Comparison of ENCODE assay signal across 18 cellular contexts in genomic region chr12:48352157-48352775, GRCh38. TPM values are rescaled to one million over a fixed set of nuclear protein-coding genes. Genes with fewer than 3 reads are reported as not detected.
DNase-seq lines count a peak whose midpoint lies in the region; ATAC-seq and TF ChIP-seq lines count a peak whose summit lies in the region.
"Had no signal": no experiment of that assay in that cellular context is flagged by ENCODE, and none has a peak within 500 bp of the region (broad histone marks: within the 10 kb centered on the region; RNA-seq: fewer than 3 reads in every experiment).

No MANE protein-coding gene starts in this region.

- intact Hi-C loops in Caco-2 (cut with micrococcal nuclease; ENCODE audit: unreplicated experiment): no loop called here
- intact Hi-C loops in dorsolateral prefrontal cortex (cut with DNase I): loop anchor here in 1 of 2 donors (10.0 kb wide), 1 partner anchor 167 kb away; the partner anchor contains the start of gene CCDC184
- intact Hi-C loops in tibial artery (cut with DNase I; ENCODE audit: low total_unique reads): no loop called here

- H3K4me3 Mint-ChIP-seq in Caco-2 (ENCODE audit: unreplicated experiment) (peak overlapping the region; percentile 91), osteocyte (ENCODE audit: unreplicated experiment) (no peak overlapping the region)
- H3K4me3 Mint-ChIP-seq: stimulated activated memory B cell treated with anti-CD40 and anti-IgM and Interleukin-4, amounts not matched to agents 10 μg/mL and 1 μg/mL and 100 μg/mL, for 72 hours had no signal

- peaks cover 8% of the 10 kb centered on the region; the same call in 1 of the 2 replicates for H3K4me1 ChIP-seq in Caco-2
- H3K4me1 ChIP-seq in tibial artery: peaks cover 0 to 29% (median 21%) of the 10 kb centered on the region in 4 donors

- H3K36me3 ChIP-seq in Caco-2 (ENCODE audit: control insufficient read depth, insufficient read depth, low read length): no peaks in the 10 kb centered on the region
- peaks cover 3 to 10% (median 4%) of the 10 kb centered on the region in 3 donors for H3K36me3 ChIP-seq in tibial artery
- H3K36me3 ChIP-seq: brain microvascular endothelial cell had no signal

- H3K4me3 ChIP-seq in Caco-2 (ENCODE audit: low read depth, low read length): no peak overlapping the region
- H3K4me3 ChIP-seq in dorsolateral prefrontal cortex: peak overlapping the region in 40 of 59 donors; percentile 65 to 96 (median 85)
- peak overlapping the region in 1 of 2 donors; percentile 85 for H3K4me3 ChIP-seq in tibial artery
- H3K4me3 ChIP-seq: lung had no signal

- POLR2A ChIA-PET in Caco-2 (lab: Charles Lee): no interaction called here

- CTCF ChIA-PET in Caco-2 (lab: Charles Lee): no interaction called here

- DNase-seq in Caco-2 (no peak), NCI-H226 (peak; percentile 37), dorsolateral prefrontal cortex (no peak), osteocyte (ENCODE audit: extremely low spot score, unreplicated experiment) (peak; percentile 44), tibial artery (no peak)
- no peak for DNase-seq in stimulated activated CD4-positive, alpha-beta T cell treated with anti-CD3 and anti-CD28 coated beads, Interleukin-4, amount 100 ng/mL, for 24 hours
- DNase-seq: activated naive CD4-positive, alpha-beta T cell treated with Interleukin-2 at 50 U/mL for 16 hours; brain microvascular endothelial cell; GOT3; NCI-H1092; NCI-H2171; nucleus accumbens; SIG-M5 had no signal

- H3K27ac ChIP-seq in dorsolateral prefrontal cortex (peak overlapping the region in 17 of 59 donors; percentile 30 to 99 (median 97)), tibial artery (peak overlapping the region in 1 of 2 donors; percentile 94)
- H3K27ac ChIP-seq: brain microvascular endothelial cell had no signal

- H3K9me3 Mint-ChIP-seq in Caco-2 (ENCODE audit: unreplicated experiment): no peaks in the 10 kb centered on the region
- H3K9me3 Mint-ChIP-seq in osteocyte (ENCODE audit: unreplicated experiment): no peaks in the 10 kb centered on the region
- H3K9me3 Mint-ChIP-seq: stimulated activated memory B cell treated with anti-CD40 and anti-IgM and Interleukin-4, amounts not matched to agents 10 μg/mL and 1 μg/mL and 100 μg/mL, for 72 hours had no signal

- H3K9me3 ChIP-seq in Caco-2 (no peaks in the 10 kb centered on the region), tibial artery (no peaks in the 10 kb centered on the region)
- H3K9me3 ChIP-seq: BLaER1 treated with 17β-estradiol and CSF1 and Interleukin-3, amounts not matched to agents 10 nM and 100 nM had no signal

- no peaks in the 10 kb centered on the region for H3K27me3 ChIP-seq in Caco-2 (replicated peaks; ENCODE audit: control insufficient read depth, insufficient read depth, low read length)
- no peaks in the 10 kb centered on the region for H3K27me3 ChIP-seq in dorsolateral prefrontal cortex
- H3K27me3 ChIP-seq in tibial artery: no peaks in the 10 kb centered on the region
- H3K27me3 ChIP-seq: BLaER1 treated with 17β-estradiol and CSF1 and Interleukin-3, amounts not matched to agents 10 nM and 100 nM; brain microvascular endothelial cell had no signal

- H3K27me3 Mint-ChIP-seq in Caco-2 (ENCODE audit: insufficient read depth, unreplicated experiment): no peaks in the 10 kb centered on the region
- H3K27me3 Mint-ChIP-seq in osteocyte (ENCODE audit: unreplicated experiment): no peaks in the 10 kb centered on the region
- H3K27me3 Mint-ChIP-seq: stimulated activated memory B cell treated with anti-CD40 and anti-IgM and Interleukin-4, amounts not matched to agents 10 μg/mL and 1 μg/mL and 100 μg/mL, for 72 hours had no signal

- H3K4me1 Mint-ChIP-seq in Caco-2 (ENCODE audit: low read depth, unreplicated experiment): peaks cover 15% of the 10 kb centered on the region
- peaks cover 15% of the 10 kb centered on the region for H3K4me1 Mint-ChIP-seq in osteocyte (ENCODE audit: unreplicated experiment)

- H3K27ac Mint-ChIP-seq in Caco-2 (ENCODE audit: unreplicated experiment): no peak overlapping the region
- H3K27ac Mint-ChIP-seq in osteocyte (ENCODE audit: unreplicated experiment): no peak overlapping the region
- H3K27ac Mint-ChIP-seq: stimulated activated memory B cell treated with anti-CD40 and anti-IgM and Interleukin-4, amounts not matched to agents 10 μg/mL and 1 μg/mL and 100 μg/mL, for 72 hours had no signal

- BruUV-seq in Caco-2 (replicated peaks; lab: Mats Ljungman, UMichigan): no TSS peak

- no peak for ATAC-seq in GM18873 (IDR thresholded peaks at IDR 0.05; ENCODE audit: low FRiP score, unreplicated experiment)
- ATAC-seq in HG03280 (IDR thresholded peaks at IDR 0.05; ENCODE audit: unreplicated experiment): no peak
- ATAC-seq: stimulated activated memory B cell treated with anti-CD40 and anti-IgM and Interleukin-4, amounts not matched to agents 10 μg/mL and 1 μg/mL and 100 μg/mL, for 72 hours had no signal

- TF ChIP-seq CTCF in Caco-2 (IDR thresholded peaks at IDR 0.05; ENCODE audit: insufficient read depth in 1 of 2, low read depth in 1 of 2, low read length in 1 of 2, severe bottlenecking in 1 of 2, unreplicated experiment in 1 of 2) (no peak), dorsolateral prefrontal cortex (IDR thresholded peaks at IDR 0.05 in 54 of 56, conservative IDR thresholded peaks at IDR 0.05 in 2 of 56; ENCODE audit: low read depth in 1 of 56, partially characterized antibody in 56 of 56) (no peak), osteocyte (IDR thresholded peaks at IDR 0.05) (no peak), tibial artery (IDR thresholded peaks at IDR 0.05) (no peak)

- H3K36me3 Mint-ChIP-seq in Caco-2 (ENCODE audit: insufficient read depth, unreplicated experiment): no peaks in the 10 kb centered on the region
- H3K36me3 Mint-ChIP-seq in osteocyte (ENCODE audit: unreplicated experiment): peaks cover 3% of the 10 kb centered on the region

RNA-seq across cellular contexts. Expression of gene ZNF641, which starts 1.5 kb away (rescaled TPM):
- total RNA-seq in Caco-2 (2022) (13.2 and 14.7 TPM in 2 replicates), dorsolateral prefrontal cortex (10 to 100 TPM; 14.7 to 40.6 (median 27.1) TPM), osteocyte (11.9 and 18.5 TPM in 2 replicates)

Comparison
In these comparisons a context has a peak if more than half of its experiments do, and no peak if none do; other contexts are left out.
1. DNase-seq: peak in NCI-H226 (single experiment) and osteocyte (single experiment); none in Caco-2 (0 of 2), dorsolateral prefrontal cortex (0 of 10), tibial artery (0 of 2) and stimulated activated CD4-positive, alpha-beta T cell treated with anti-CD3 and anti-CD28 coated beads, Interleukin-4, amount 100 ng/mL, for 24 hours (single experiment).